ENCODE assay signal across 1 cellular context in the genomic region with DNA sequence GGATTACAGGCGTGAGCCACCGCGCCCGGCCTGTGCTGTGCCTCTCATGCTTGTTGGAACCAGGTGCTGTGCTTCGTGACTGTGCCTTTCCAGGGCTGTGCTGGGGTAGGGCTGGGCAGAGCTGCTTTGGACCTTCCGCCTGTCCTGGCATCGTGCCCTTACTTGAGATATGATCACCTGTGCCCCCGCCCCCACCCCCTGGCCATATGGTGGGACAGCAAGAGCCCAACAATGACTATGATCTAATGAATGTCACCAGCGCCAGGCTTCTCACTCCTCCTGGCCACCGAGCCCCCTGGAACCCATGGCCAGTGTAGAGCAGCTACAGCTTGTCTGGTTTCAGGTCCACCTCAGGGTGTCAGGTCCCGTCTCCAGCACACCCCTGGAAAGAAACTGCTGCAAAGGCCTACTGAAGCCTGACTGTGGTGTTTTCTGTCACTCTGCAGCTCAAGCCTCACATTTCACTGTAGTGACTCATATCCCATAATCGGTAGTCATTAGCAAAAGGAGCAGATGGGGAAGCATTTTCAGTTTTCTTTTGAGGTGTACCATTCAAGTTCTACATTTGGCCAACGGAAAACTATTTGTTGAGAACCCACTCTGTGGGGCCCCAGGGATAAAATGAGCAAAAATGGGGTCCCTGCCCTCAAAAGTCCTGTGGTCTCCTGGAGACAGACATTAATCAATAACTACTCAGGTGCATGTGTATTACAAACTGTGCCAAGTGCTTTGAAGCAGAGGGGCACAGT.
TF ChIP-seq lines count a peak whose summit lies in the region.

No MANE protein-coding gene starts in this region.

TF ChIP-seq in HepG2, 621 proteins besides CTCF, POLR2A, EP300 and RAD21:
- TF ChIP-seq FOSL2 (CRISPR knock-in tag; IDR thresholded peaks at IDR 0.05): peak; percentile 19; the same call in 1 of the 2 replicates
- TF ChIP-seq, protein P1, sequence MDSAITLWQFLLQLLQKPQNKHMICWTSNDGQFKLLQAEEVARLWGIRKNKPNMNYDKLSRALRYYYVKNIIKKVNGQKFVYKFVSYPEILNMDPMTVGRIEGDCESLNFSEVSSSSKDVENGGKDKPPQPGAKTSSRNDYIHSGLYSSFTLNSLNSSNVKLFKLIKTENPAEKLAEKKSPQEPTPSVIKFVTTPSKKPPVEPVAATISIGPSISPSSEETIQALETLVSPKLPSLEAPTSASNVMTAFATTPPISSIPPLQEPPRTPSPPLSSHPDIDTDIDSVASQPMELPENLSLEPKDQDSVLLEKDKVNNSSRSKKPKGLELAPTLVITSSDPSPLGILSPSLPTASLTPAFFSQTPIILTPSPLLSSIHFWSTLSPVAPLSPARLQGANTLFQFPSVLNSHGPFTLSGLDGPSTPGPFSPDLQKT (CRISPR knock-in tag; IDR thresholded peaks at IDR 0.05; ENCODE audit: borderline replicate concordance): no peak
- TF ChIP-seq, protein P2, sequence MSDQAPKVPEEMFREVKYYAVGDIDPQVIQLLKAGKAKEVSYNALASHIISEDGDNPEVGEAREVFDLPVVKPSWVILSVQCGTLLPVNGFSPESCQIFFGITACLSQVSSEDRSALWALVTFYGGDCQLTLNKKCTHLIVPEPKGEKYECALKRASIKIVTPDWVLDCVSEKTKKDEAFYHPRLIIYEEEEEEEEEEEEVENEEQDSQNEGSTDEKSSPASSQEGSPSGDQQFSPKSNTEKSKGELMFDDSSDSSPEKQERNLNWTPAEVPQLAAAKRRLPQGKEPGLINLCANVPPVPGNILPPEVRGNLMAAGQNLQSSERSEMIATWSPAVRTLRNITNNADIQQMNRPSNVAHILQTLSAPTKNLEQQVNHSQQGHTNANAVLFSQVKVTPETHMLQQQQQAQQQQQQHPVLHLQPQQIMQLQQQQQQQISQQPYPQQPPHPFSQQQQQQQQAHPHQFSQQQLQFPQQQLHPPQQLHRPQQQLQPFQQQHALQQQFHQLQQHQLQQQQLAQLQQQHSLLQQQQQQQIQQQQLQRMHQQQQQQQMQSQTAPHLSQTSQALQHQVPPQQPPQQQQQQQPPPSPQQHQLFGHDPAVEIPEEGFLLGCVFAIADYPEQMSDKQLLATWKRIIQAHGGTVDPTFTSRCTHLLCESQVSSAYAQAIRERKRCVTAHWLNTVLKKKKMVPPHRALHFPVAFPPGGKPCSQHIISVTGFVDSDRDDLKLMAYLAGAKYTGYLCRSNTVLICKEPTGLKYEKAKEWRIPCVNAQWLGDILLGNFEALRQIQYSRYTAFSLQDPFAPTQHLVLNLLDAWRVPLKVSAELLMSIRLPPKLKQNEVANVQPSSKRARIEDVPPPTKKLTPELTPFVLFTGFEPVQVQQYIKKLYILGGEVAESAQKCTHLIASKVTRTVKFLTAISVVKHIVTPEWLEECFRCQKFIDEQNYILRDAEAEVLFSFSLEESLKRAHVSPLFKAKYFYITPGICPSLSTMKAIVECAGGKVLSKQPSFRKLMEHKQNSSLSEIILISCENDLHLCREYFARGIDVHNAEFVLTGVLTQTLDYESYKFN (CRISPR knock-in tag; conservative IDR thresholded peaks at IDR 0.05): no peak
- TF ChIP-seq, protein P3, sequence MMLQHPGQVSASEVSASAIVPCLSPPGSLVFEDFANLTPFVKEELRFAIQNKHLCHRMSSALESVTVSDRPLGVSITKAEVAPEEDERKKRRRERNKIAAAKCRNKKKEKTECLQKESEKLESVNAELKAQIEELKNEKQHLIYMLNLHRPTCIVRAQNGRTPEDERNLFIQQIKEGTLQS (CRISPR knock-in tag; IDR thresholded peaks at IDR 0.05): no peak
- TF ChIP-seq ZNF768 (CRISPR knock-in tag; IDR thresholded peaks at IDR 0.05): peak; percentile 30; the same call in 1 of the 2 replicates
